ENCODE assay signal across 8 cellular contexts in genomic region chr12:39544211-39544610, GRCh38.
DNase-seq lines count a peak whose midpoint lies in the region; ATAC-seq and TF ChIP-seq lines count a peak whose summit lies in the region.
"Not testable (repeated sequence)": the region's sequence is repeated elsewhere in the genome, so short reads cannot be mapped to it uniquely, and the experiment has no call there.

No MANE protein-coding gene starts in this region.

- peak; percentile 59 for DNase-seq in ELF-1 (ENCODE audit: low read depth, low spot score)
- DNase-seq in GM23338 (ENCODE audit: low spot score) = not testable (repeated sequence)
- peak; percentile 17 for DNase-seq in M059J (ENCODE audit: low read depth)
- DNase-seq in PC-3 = peak; percentile 63
- DNase-seq in T1000 (lab: John Stamatoyannopoulos, UW) = peak; percentile 35
- peak; percentile 2 for DNase-seq in fibroblast of villous mesenchyme (ENCODE audit: low read depth)
- peak; percentile 66 for DNase-seq in islet precursor cell

- H3K9me3 ChIP-seq in PC-3 (ENCODE audit: low read length); mesodermal cell (ENCODE audit: control insufficient read depth, low read length): not testable (repeated sequence)

- WGBS in mesodermal cell (ENCODE audit: insufficient coverage in 2 of 2), 2 experiments = 78 to 86% methylated on average over 1 to 2 of the region's 2 CpGs

- H3K27ac Mint-ChIP-seq in GM23338 = not testable (repeated sequence)

- H3K9ac ChIP-seq in PC-3 (ENCODE audit: low read length) = not testable (repeated sequence)

- H3K9me2 ChIP-seq in GM23338 (ENCODE audit: insufficient read depth); PC-3 (replicated peaks; ENCODE audit: low read length): not testable (repeated sequence)

- BruUV-seq in PC-3 (replicated peaks; lab: Mats Ljungman, UMichigan) = not testable (repeated sequence)

- H3K79me2 ChIP-seq in GM23338 (replicated peaks; ENCODE audit: insufficient read depth); PC-3 (ENCODE audit: low read length): not testable (repeated sequence)

- not testable (repeated sequence) for H3K9me3 Mint-ChIP-seq in GM23338

- not testable (repeated sequence) for H3K27me3 Mint-ChIP-seq in GM23338 (ENCODE audit: insufficient read depth, low read depth, poor library complexity)

- not testable (repeated sequence) for H3K36me3 Mint-ChIP-seq in GM23338 (ENCODE audit: low read depth)

- POLR2A ChIA-PET in PC-3 (lab: Charles Lee; ENCODE audit: unreplicated experiment) = not testable (repeated sequence)

- not testable (repeated sequence) for H3K27ac ChIP-seq in GM23338 (ENCODE audit: low read depth); PC-3 (ENCODE audit: low read length)
- H3K27ac ChIP-seq in mesodermal cell (ENCODE audit: low read depth, low read length, severe bottlenecking) = peak overlapping the region; percentile 25

- H4K20me1 ChIP-seq in GM23338 (replicated peaks; ENCODE audit: insufficient read depth); PC-3 (ENCODE audit: low read length): not testable (repeated sequence)

- not testable (repeated sequence) for H3K36me3 ChIP-seq in GM23338 (ENCODE audit: insufficient read depth); PC-3 (ENCODE audit: low read depth, low read length); mesodermal cell (ENCODE audit: control insufficient read depth, insufficient read depth, low read length)

- not testable (repeated sequence) for H3K4me1 ChIP-seq in GM23338 (ENCODE audit: insufficient read depth); PC-3 (ENCODE audit: insufficient read depth, low read length); mesodermal cell (ENCODE audit: control insufficient read depth, insufficient read depth, low read length, poor library complexity, severe bottlenecking)

- not testable (repeated sequence) for H3K4me3 ChIP-seq in GM23338; PC-3 (ENCODE audit: low read length); fibroblast of villous mesenchyme (ENCODE audit: low read depth, low read length); mesodermal cell (ENCODE audit: extremely low read depth, insufficient read depth, low read length, poor library complexity, severe bottlenecking)

- not testable (repeated sequence) for TF ChIP-seq CTCF in GM23338 (conservative IDR thresholded peaks at IDR 0.05; ENCODE audit: low read depth in 2 of 2); PC-3 (conservative IDR thresholded peaks at IDR 0.05; ENCODE audit: low read depth, low read length); fibroblast of villous mesenchyme (IDR thresholded peaks at IDR 0.05; ENCODE audit: insufficient read depth, low read depth, low read length)

- H3K4me1 Mint-ChIP-seq in GM23338 = not testable (repeated sequence)

- not testable (repeated sequence) for ATAC-seq in GM23338, PC-3

- H3K4me2 ChIP-seq in GM23338; PC-3 (ENCODE audit: low read length): not testable (repeated sequence)

- H3F3A ChIP-seq in GM23338 (replicated peaks; ENCODE audit: low read depth); PC-3 (ENCODE audit: low read length, unreplicated experiment): not testable (repeated sequence)

- H3K27me3 ChIP-seq in GM23338 (ENCODE audit: insufficient read depth); PC-3 (ENCODE audit: low read length): not testable (repeated sequence)

- H3K4me3 Mint-ChIP-seq in GM23338 = not testable (repeated sequence)

- intact Hi-C loops in PC-3 (cut with micrococcal nuclease) = not testable (repeated sequence)

- CTCF ChIA-PET in PC-3 (lab: Charles Lee) = not testable (repeated sequence)

- H2AFZ ChIP-seq in GM23338 = peak overlapping the region; percentile 64; the same call in 1 of the 2 replicates
- H2AFZ ChIP-seq in PC-3 (ENCODE audit: low read length) = not testable (repeated sequence)
